1 cellular context compared by ENCODE assay signal in genomic region chr17:3917391-3917931, GRCh38.
TF ChIP-seq lines count a peak whose summit lies in the region.

No MANE protein-coding gene starts in this region.

TF ChIP-seq in K562, 482 proteins besides CTCF, POLR2A, EP300 and RAD21 (continued from another document):
- TF ChIP-seq, protein P1, sequence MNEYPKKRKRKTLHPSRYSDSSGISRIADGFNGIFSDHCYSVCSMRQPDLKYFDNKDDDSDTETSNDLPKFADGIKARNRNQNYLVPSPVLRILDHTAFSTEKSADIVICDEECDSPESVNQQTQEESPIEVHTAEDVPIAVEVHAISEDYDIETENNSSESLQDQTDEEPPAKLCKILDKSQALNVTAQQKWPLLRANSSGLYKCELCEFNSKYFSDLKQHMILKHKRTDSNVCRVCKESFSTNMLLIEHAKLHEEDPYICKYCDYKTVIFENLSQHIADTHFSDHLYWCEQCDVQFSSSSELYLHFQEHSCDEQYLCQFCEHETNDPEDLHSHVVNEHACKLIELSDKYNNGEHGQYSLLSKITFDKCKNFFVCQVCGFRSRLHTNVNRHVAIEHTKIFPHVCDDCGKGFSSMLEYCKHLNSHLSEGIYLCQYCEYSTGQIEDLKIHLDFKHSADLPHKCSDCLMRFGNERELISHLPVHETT (CRISPR knock-in tag; conservative IDR thresholded peaks at IDR 0.05 in 1 of 2, IDR thresholded peaks at IDR 0.05 in 1 of 2) = no peak
- TF ChIP-seq ZC3H4 (CRISPR knock-in tag; IDR thresholded peaks at IDR 0.05; ENCODE audit: borderline replicate concordance) (no peak), NR2C2 (CRISPR knock-in tag; IDR thresholded peaks at IDR 0.05) (no peak), NR2C2 (tag; IDR thresholded peaks at IDR 0.05) (peak; percentile 52), SP2 (IDR thresholded peaks at IDR 0.05; ENCODE audit: extremely low read depth, low read depth, low read length, poor library complexity, severe bottlenecking) (no peak), MTA3 (IDR thresholded peaks at IDR 0.05; ENCODE audit: borderline replicate concordance) (0 out of 2 replicates have a peak, but pooled peaks have one; percentile 24), CXXC5 (CRISPR knock-in tag; IDR thresholded peaks at IDR 0.05) (peak; percentile 59), ATF7 (IDR thresholded peaks at IDR 0.05) (peak; percentile 37; the same call in 1 of the 2 replicates), ZBED1 (IDR thresholded peaks at IDR 0.05) (no peak), ZNF24 (IDR thresholded peaks at IDR 0.05) (no peak), NELFE (IDR thresholded peaks at IDR 0.05; ENCODE audit: insufficient read depth, insufficient read length) (no peak), TAL1 (IDR thresholded peaks at IDR 0.05) (no peak), KLF6 (CRISPR knock-in tag; IDR thresholded peaks at IDR 0.05; ENCODE audit: borderline replicate concordance) (peak; percentile 60; the same call in 1 of the 2 replicates)
- TF ChIP-seq, protein P2, sequence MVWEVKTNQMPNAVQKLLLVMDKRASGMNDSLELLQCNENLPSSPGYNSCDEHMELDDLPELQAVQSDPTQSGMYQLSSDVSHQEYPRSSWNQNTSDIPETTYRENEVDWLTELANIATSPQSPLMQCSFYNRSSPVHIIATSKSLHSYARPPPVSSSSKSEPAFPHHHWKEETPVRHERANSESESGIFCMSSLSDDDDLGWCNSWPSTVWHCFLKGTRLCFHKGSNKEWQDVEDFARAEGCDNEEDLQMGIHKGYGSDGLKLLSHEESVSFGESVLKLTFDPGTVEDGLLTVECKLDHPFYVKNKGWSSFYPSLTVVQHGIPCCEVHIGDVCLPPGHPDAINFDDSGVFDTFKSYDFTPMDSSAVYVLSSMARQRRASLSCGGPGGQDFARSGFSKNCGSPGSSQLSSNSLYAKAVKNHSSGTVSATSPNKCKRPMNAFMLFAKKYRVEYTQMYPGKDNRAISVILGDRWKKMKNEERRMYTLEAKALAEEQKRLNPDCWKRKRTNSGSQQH (CRISPR knock-in tag; IDR thresholded peaks at IDR 0.05) = no peak
- TF ChIP-seq, protein P3, sequence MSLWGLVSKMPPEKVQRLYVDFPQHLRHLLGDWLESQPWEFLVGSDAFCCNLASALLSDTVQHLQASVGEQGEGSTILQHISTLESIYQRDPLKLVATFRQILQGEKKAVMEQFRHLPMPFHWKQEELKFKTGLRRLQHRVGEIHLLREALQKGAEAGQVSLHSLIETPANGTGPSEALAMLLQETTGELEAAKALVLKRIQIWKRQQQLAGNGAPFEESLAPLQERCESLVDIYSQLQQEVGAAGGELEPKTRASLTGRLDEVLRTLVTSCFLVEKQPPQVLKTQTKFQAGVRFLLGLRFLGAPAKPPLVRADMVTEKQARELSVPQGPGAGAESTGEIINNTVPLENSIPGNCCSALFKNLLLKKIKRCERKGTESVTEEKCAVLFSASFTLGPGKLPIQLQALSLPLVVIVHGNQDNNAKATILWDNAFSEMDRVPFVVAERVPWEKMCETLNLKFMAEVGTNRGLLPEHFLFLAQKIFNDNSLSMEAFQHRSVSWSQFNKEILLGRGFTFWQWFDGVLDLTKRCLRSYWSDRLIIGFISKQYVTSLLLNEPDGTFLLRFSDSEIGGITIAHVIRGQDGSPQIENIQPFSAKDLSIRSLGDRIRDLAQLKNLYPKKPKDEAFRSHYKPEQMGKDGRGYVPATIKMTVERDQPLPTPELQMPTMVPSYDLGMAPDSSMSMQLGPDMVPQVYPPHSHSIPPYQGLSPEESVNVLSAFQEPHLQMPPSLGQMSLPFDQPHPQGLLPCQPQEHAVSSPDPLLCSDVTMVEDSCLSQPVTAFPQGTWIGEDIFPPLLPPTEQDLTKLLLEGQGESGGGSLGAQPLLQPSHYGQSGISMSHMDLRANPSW (CRISPR knock-in tag; IDR thresholded peaks at IDR 0.05) = no peak
- TF ChIP-seq, protein P4, sequence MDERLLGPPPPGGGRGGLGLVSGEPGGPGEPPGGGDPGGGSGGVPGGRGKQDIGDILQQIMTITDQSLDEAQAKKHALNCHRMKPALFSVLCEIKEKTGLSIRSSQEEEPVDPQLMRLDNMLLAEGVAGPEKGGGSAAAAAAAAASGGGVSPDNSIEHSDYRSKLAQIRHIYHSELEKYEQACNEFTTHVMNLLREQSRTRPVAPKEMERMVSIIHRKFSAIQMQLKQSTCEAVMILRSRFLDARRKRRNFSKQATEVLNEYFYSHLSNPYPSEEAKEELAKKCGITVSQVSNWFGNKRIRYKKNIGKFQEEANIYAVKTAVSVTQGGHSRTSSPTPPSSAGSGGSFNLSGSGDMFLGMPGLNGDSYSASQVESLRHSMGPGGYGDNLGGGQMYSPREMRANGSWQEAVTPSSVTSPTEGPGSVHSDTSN (CRISPR knock-in tag; IDR thresholded peaks at IDR 0.05; ENCODE audit: low read depth) = no peak
- TF ChIP-seq, protein P4 (tag; conservative IDR thresholded peaks at IDR 0.05; ENCODE audit: low read depth) = no peak
